In the genomic region with DNA sequence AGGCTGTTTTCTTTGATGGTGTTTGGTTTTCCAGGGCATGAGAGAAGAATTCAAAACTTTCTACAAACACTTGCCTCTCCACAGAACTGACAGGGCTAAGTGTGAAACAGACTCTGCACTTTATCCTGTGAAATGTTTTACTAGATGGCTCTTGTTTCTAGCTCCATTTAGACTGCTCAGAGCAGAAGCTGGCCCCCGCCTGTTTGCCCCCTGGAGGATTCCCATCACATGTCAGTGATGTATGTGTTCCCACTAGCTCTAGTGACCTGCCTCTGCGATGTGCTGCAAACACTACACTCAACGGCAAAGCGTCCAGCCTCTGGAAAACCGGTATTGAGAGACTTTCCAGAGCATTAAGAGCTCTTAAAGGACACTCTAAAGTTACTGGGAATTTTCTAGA, we compare ENCODE assay signal across 15 cellular contexts. TPM values are rescaled to one million over a fixed set of nuclear protein-coding genes. Genes with fewer than 3 reads are reported as not detected.
DNase-seq lines count a peak whose midpoint lies in the region; ATAC-seq, FAIRE-seq and TF ChIP-seq lines count a peak whose summit lies in the region.
"Had no signal": no experiment of that assay in that cellular context is flagged by ENCODE, and none has a peak within 500 bp of the region (broad histone marks: within the 10 kb centered on the region; RNA-seq: fewer than 3 reads in every experiment).

No MANE protein-coding gene starts in this region.

- H3K4me3 ChIP-seq in kidney (ENCODE audit: low read length in 2 of 2), result peak overlapping the region; percentile 13 to 43
- H3K4me3 ChIP-seq: A549 had no signal

- H3K9ac ChIP-seq in kidney (ENCODE audit: low read length in 2 of 2), result no peak overlapping the region

- POLR2A ChIA-PET in WTC11 (lab: Charles Lee), result no interaction called here

- no peaks in the 10 kb centered on the region for H3K36me3 ChIP-seq in kidney (ENCODE audit: control insufficient read depth in 1 of 2, insufficient read depth in 2 of 2, low read length in 2 of 2)

- H3K9me3 Mint-ChIP-seq in T-helper 2 cell treated with Interferon-gamma antibody and Interleukin-4, amounts not matched to agents 5 μg/mL and 100 μg/mL, for 36 hours, result no peaks in the 10 kb centered on the region
- no peaks in the 10 kb centered on the region for H3K9me3 Mint-ChIP-seq in WTC11
- H3K9me3 Mint-ChIP-seq in stimulated activated effector memory CD8-positive, alpha-beta T cell treated with anti-CD3 and anti-CD28 coated beads, Interleukin-12 subunit alpha, Interleukin-12 subunit beta, amount 100 ng/mL, for 72 hours, result no peaks in the 10 kb centered on the region
- H3K9me3 Mint-ChIP-seq: activated naive CD4-positive, alpha-beta T cell treated with anti-CD3 and anti-CD28 coated beads, Interleukin-2, amount 10 ng/mL, durations not matched to agents 7 days and 5 days had no signal

- peaks cover 36% of the 10 kb centered on the region for H3K4me1 Mint-ChIP-seq in T-helper 2 cell treated with Interferon-gamma antibody and Interleukin-4, amounts not matched to agents 5 μg/mL and 100 μg/mL, for 36 hours (ENCODE audit: low read depth)
- H3K4me1 Mint-ChIP-seq in WTC11, result no peaks in the 10 kb centered on the region; the same call in 1 of the 2 replicates
- peaks cover 21% of the 10 kb centered on the region for H3K4me1 Mint-ChIP-seq in stimulated activated effector memory CD8-positive, alpha-beta T cell treated with anti-CD3 and anti-CD28 coated beads, Interleukin-12 subunit alpha, Interleukin-12 subunit beta, amount 100 ng/mL, for 72 hours

- H3K27ac Mint-ChIP-seq in T-helper 2 cell treated with Interferon-gamma antibody and Interleukin-4, amounts not matched to agents 5 μg/mL and 100 μg/mL, for 36 hours, result peak overlapping the region; percentile 2
- no peak overlapping the region for H3K27ac Mint-ChIP-seq in WTC11
- peak overlapping the region; percentile 15 for H3K27ac Mint-ChIP-seq in stimulated activated effector memory CD8-positive, alpha-beta T cell treated with anti-CD3 and anti-CD28 coated beads, Interleukin-12 subunit alpha, Interleukin-12 subunit beta, amount 100 ng/mL, for 72 hours
- H3K27ac Mint-ChIP-seq: activated naive CD4-positive, alpha-beta T cell treated with anti-CD3 and anti-CD28 coated beads, Interleukin-2, amount 10 ng/mL, durations not matched to agents 7 days and 5 days had no signal

- no peak for TF ChIP-seq CTCF in WTC11 (IDR thresholded peaks at IDR 0.05)
- no peak for TF ChIP-seq CTCF in kidney (IDR thresholded peaks at IDR 0.05; ENCODE audit: borderline replicate concordance, extremely low read depth, insufficient read depth)

- H3K4me1 ChIP-seq in kidney (ENCODE audit: control insufficient read depth in 1 of 2, insufficient read depth in 1 of 2, low read depth in 1 of 2, low read length in 2 of 2), result peaks cover 0 to 3% of the 10 kb centered on the region in 2 donors
- H3K4me1 ChIP-seq: A549 had no signal

- CTCF ChIA-PET in WTC11 (lab: Charles Lee), result interaction anchor here (0.6 kb wide), 1 partner anchor 115 kb away, joined by 7 read pairs; no protein-coding TSS in a partner anchor

- no peaks in the 10 kb centered on the region for H3K27me3 Mint-ChIP-seq in T-helper 2 cell treated with Interferon-gamma antibody and Interleukin-4, amounts not matched to agents 5 μg/mL and 100 μg/mL, for 36 hours (ENCODE audit: low read depth)
- no peaks in the 10 kb centered on the region for H3K27me3 Mint-ChIP-seq in WTC11 (ENCODE audit: low read depth)
- H3K27me3 Mint-ChIP-seq: activated naive CD4-positive, alpha-beta T cell treated with anti-CD3 and anti-CD28 coated beads, Interleukin-2, amount 10 ng/mL, durations not matched to agents 7 days and 5 days had no signal

- no peaks in the 10 kb centered on the region for H3K9me3 ChIP-seq in kidney (ENCODE audit: control insufficient read depth in 1 of 2, low read length in 2 of 2)
- H3K9me3 ChIP-seq: A549 had no signal

- peaks cover 7% of the 10 kb centered on the region for H3K36me3 Mint-ChIP-seq in T-helper 2 cell treated with Interferon-gamma antibody and Interleukin-4, amounts not matched to agents 5 μg/mL and 100 μg/mL, for 36 hours (ENCODE audit: low read depth)
- no peaks in the 10 kb centered on the region for H3K36me3 Mint-ChIP-seq in WTC11
- no peaks in the 10 kb centered on the region for H3K36me3 Mint-ChIP-seq in stimulated activated effector memory CD8-positive, alpha-beta T cell treated with anti-CD3 and anti-CD28 coated beads, Interleukin-12 subunit alpha, Interleukin-12 subunit beta, amount 100 ng/mL, for 72 hours

- H3K27ac ChIP-seq in kidney (ENCODE audit: low read depth in 2 of 2, low read length in 2 of 2), result no peak overlapping the region
- H3K27ac ChIP-seq: A549 had no signal

- intact Hi-C loops in kidney (cut with DNase I), result no loop called here

- no peak for DNase-seq in T-helper 2 cell treated with Interferon-gamma antibody and Interleukin-4, amounts not matched to agents 5 μg/mL and 100 μg/mL, for 36 hours (ENCODE audit: low spot score)
- DNase-seq in T-helper 2 cell (no peak), WTC11 (ENCODE audit: low spot score) (no peak), kidney (no peak), HT-29 (ENCODE audit: low spot score) (no peak), dedifferentiated amniotic fluid mesenchymal stem cell (ENCODE audit: extremely low spot score) (no peak)
- no peak for DNase-seq in stimulated activated effector memory CD8-positive, alpha-beta T cell treated with anti-CD3 and anti-CD28 coated beads, Interleukin-12 subunit alpha, Interleukin-12 subunit beta, amount 100 ng/mL, for 72 hours (ENCODE audit: low spot score in 2 of 2)
- DNase-seq: activated CD4-positive, alpha-beta T cell treated with anti-CD3 and anti-CD28 coated beads, Interleukin-2, amount 50 U/mL, for 1 hour; activated naive CD4-positive, alpha-beta T cell treated with anti-CD3 and anti-CD28 coated beads, Interleukin-2, amount 10 ng/mL, durations not matched to agents 7 days and 5 days; dermis blood vessel endothelial cell; foreskin melanocyte; GOT3 had no signal

- ATAC-seq in WTC11, result peak; percentile 61
- no peak for ATAC-seq in stimulated activated effector memory CD8-positive, alpha-beta T cell treated with anti-CD3 and anti-CD28 coated beads, Interleukin-12 subunit alpha, Interleukin-12 subunit beta, amount 100 ng/mL, for 72 hours
- ATAC-seq in HG03108 (IDR thresholded peaks at IDR 0.05; ENCODE audit: unreplicated experiment), result no peak

- H3K4me3 Mint-ChIP-seq in T-helper 2 cell treated with Interferon-gamma antibody and Interleukin-4, amounts not matched to agents 5 μg/mL and 100 μg/mL, for 36 hours, result peak overlapping the region; percentile 50
- no peak overlapping the region for H3K4me3 Mint-ChIP-seq in WTC11
- H3K4me3 Mint-ChIP-seq in stimulated activated effector memory CD8-positive, alpha-beta T cell treated with anti-CD3 and anti-CD28 coated beads, Interleukin-12 subunit alpha, Interleukin-12 subunit beta, amount 100 ng/mL, for 72 hours, result no peak overlapping the region

- FAIRE-seq in kidney (lab: Jason Lieb, UNC), result no peak
- FAIRE-seq: A549, GM19239 had no signal

TF ChIP-seq in WTC11, 78 proteins besides CTCF, POLR2A, EP300 and RAD21 (continues in another document):
- TF ChIP-seq, protein P1, sequence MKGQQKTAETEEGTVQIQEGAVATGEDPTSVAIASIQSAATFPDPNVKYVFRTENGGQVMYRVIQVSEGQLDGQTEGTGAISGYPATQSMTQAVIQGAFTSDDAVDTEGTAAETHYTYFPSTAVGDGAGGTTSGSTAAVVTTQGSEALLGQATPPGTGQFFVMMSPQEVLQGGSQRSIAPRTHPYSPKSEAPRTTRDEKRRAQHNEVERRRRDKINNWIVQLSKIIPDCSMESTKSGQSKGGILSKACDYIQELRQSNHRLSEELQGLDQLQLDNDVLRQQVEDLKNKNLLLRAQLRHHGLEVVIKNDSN (CRISPR knock-in tag; IDR thresholded peaks at IDR 0.05), result no peak
- TF ChIP-seq, protein P2, sequence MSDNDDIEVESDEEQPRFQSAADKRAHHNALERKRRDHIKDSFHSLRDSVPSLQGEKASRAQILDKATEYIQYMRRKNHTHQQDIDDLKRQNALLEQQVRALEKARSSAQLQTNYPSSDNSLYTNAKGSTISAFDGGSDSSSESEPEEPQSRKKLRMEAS (CRISPR knock-in tag; IDR thresholded peaks at IDR 0.05), result no peak
- TF ChIP-seq, protein P3, sequence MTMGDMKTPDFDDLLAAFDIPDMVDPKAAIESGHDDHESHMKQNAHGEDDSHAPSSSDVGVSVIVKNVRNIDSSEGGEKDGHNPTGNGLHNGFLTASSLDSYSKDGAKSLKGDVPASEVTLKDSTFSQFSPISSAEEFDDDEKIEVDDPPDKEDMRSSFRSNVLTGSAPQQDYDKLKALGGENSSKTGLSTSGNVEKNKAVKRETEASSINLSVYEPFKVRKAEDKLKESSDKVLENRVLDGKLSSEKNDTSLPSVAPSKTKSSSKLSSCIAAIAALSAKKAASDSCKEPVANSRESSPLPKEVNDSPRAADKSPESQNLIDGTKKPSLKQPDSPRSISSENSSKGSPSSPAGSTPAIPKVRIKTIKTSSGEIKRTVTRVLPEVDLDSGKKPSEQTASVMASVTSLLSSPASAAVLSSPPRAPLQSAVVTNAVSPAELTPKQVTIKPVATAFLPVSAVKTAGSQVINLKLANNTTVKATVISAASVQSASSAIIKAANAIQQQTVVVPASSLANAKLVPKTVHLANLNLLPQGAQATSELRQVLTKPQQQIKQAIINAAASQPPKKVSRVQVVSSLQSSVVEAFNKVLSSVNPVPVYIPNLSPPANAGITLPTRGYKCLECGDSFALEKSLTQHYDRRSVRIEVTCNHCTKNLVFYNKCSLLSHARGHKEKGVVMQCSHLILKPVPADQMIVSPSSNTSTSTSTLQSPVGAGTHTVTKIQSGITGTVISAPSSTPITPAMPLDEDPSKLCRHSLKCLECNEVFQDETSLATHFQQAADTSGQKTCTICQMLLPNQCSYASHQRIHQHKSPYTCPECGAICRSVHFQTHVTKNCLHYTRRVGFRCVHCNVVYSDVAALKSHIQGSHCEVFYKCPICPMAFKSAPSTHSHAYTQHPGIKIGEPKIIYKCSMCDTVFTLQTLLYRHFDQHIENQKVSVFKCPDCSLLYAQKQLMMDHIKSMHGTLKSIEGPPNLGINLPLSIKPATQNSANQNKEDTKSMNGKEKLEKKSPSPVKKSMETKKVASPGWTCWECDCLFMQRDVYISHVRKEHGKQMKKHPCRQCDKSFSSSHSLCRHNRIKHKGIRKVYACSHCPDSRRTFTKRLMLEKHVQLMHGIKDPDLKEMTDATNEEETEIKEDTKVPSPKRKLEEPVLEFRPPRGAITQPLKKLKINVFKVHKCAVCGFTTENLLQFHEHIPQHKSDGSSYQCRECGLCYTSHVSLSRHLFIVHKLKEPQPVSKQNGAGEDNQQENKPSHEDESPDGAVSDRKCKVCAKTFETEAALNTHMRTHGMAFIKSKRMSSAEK (CRISPR knock-in tag; IDR thresholded peaks at IDR 0.05; ENCODE audit: borderline replicate concordance), result no peak

RNA-seq across cellular contexts. Expression of a gene that starts 41.4 kb away (rescaled TPM):
- 46.1 to 56.2 TPM (median 46.5 TPM) in 3 replicates for total RNA-seq in WTC11 (2021)
- total RNA-seq in kidney, result 61.2 TPM
- polyA plus RNA-seq in kidney (ENCODE audit: insufficient read depth, low read depth, low replicate concordance), result 19.3 TPM
- 44.6 and 58.3 TPM in 2 replicates for total RNA-seq in HT-29 (2014; rRNA removed; shearing (Covaris generic))

RNA-seq across cellular contexts. Expression of a gene that starts 43.9 kb away (rescaled TPM):
- total RNA-seq in WTC11 (2021) (6.2 to 7.5 TPM (median 6.7 TPM) in 3 replicates), kidney (15.2 TPM)
- 3.1 TPM for polyA plus RNA-seq in kidney (ENCODE audit: insufficient read depth, low read depth, low replicate concordance)
- total RNA-seq in HT-29 (2014; rRNA removed; shearing (Covaris generic)), result 1.1 and 1.2 TPM in 2 replicates
